ENCODE assay signal across 8 cellular contexts in the genomic region with DNA sequence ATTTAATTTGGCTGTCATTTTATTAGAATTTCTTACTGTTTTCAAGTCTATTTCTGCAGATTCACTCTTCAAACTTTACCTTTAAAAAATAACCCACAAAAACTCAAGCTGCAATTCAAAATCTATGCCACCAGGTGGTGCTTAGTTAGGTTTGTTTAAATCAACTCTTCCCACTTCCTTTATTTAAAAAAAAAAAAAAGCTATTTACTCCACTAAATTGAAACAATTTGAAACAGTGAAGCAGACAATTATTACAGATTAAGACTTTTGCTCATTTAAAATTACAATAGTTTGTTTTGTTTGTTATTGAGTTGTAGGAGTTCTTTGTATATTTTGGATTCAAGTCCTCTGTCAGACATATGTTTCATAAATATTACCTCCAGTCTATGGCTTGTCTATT.
DNase-seq lines count a peak whose midpoint lies in the region; TF ChIP-seq lines count a peak whose summit lies in the region.

No MANE protein-coding gene starts in this region.

- H3K4me1 ChIP-seq in parathyroid adenoma: no peaks in the 10 kb centered on the region

- peak; percentile 45 for DNase-seq in activated CD4-positive, alpha-beta T cell treated with anti-CD3 and anti-CD28 coated beads, Interleukin-2, amount 10 ng/mL, durations not matched to agents 7 days and 5 days
- no peak for DNase-seq in activated CD4-positive, alpha-beta T cell treated with anti-CD3 and anti-CD28 coated beads for 1 hour
- peak; percentile 51 for DNase-seq in NB4 (ENCODE audit: low read depth)
- peak; percentile 74 for DNase-seq in choroid plexus epithelial cell (ENCODE audit: low read depth)
- DNase-seq in stimulated activated CD8-positive, alpha-beta memory T cell treated with anti-CD3 and anti-CD28 coated beads, Interleukin-4, amount 100 ng/mL, for 48 hours: no peak
- no peak for DNase-seq in activated T-cell treated with anti-CD3 and anti-CD28 coated beads, Interleukin-2, amount 50 U/mL, for 1 hour
- DNase-seq in activated CD4-positive, alpha-beta memory T cell treated with anti-CD3 and anti-CD28 coated beads, Interleukin-2, amount 10 ng/mL, durations not matched to agents 7 days and 5 days: no peak

- H3K4me3 ChIP-seq in NB4 (ENCODE audit: low read depth, low read length): no peak overlapping the region
- H3K4me3 ChIP-seq in choroid plexus epithelial cell (ENCODE audit: low read depth, low read length): no peak overlapping the region
- no peak overlapping the region for H3K4me3 ChIP-seq in parathyroid adenoma (ENCODE audit: low read depth, low read length)

- no peak for TF ChIP-seq POLR2A in NB4 (IDR thresholded peaks at IDR 0.05; ENCODE audit: extremely low read depth, insufficient read length)

- no peak overlapping the region for H3K27ac ChIP-seq in parathyroid adenoma

- H3K9ac ChIP-seq in parathyroid adenoma: no peak overlapping the region

- no peak overlapping the region for H3K4me3 Mint-ChIP-seq in activated CD4-positive, alpha-beta T cell treated with anti-CD3 and anti-CD28 coated beads, Interleukin-2, amount 10 ng/mL, durations not matched to agents 7 days and 5 days
- H3K4me3 Mint-ChIP-seq in activated CD4-positive, alpha-beta memory T cell treated with anti-CD3 and anti-CD28 coated beads, Interleukin-2, amount 10 ng/mL, durations not matched to agents 7 days and 5 days: no peak overlapping the region

- H3K27ac Mint-ChIP-seq in activated CD4-positive, alpha-beta T cell treated with anti-CD3 and anti-CD28 coated beads, Interleukin-2, amount 10 ng/mL, durations not matched to agents 7 days and 5 days: no peak overlapping the region
- no peak overlapping the region for H3K27ac Mint-ChIP-seq in activated CD4-positive, alpha-beta memory T cell treated with anti-CD3 and anti-CD28 coated beads, Interleukin-2, amount 10 ng/mL, durations not matched to agents 7 days and 5 days

- H3K4me2 ChIP-seq in parathyroid adenoma (ENCODE audit: low read length): no peak overlapping the region

- no peaks in the 10 kb centered on the region for H3K9me3 ChIP-seq in parathyroid adenoma (ENCODE audit: control insufficient read depth, low read length)

- H3K27me3 Mint-ChIP-seq in activated CD4-positive, alpha-beta T cell treated with anti-CD3 and anti-CD28 coated beads, Interleukin-2, amount 10 ng/mL, durations not matched to agents 7 days and 5 days: peaks cover 10% of the 10 kb centered on the region
- H3K27me3 Mint-ChIP-seq in activated CD4-positive, alpha-beta memory T cell treated with anti-CD3 and anti-CD28 coated beads, Interleukin-2, amount 10 ng/mL, durations not matched to agents 7 days and 5 days: peaks cover 16% of the 10 kb centered on the region

- no peaks in the 10 kb centered on the region for H3K27me3 ChIP-seq in parathyroid adenoma (ENCODE audit: control insufficient read depth, insufficient read depth, low read length)

- H3K36me3 ChIP-seq in parathyroid adenoma (ENCODE audit: control insufficient read depth, insufficient read depth, low read length): no peaks in the 10 kb centered on the region

- no peak overlapping the region for H2AFZ ChIP-seq in parathyroid adenoma

- H3K79me2 ChIP-seq in parathyroid adenoma: no peaks in the 10 kb centered on the region

- TF ChIP-seq CTCF in NB4 (IDR thresholded peaks at IDR 0.05; ENCODE audit: low read depth, low read length): peak; percentile 51
- TF ChIP-seq CTCF in choroid plexus epithelial cell (conservative IDR thresholded peaks at IDR 0.05; ENCODE audit: low read depth, low read length): peak; percentile 57
- TF ChIP-seq CTCF in parathyroid adenoma (IDR thresholded peaks at IDR 0.05): peak; percentile 50

- H3K9me3 Mint-ChIP-seq in activated CD4-positive, alpha-beta T cell treated with anti-CD3 and anti-CD28 coated beads, Interleukin-2, amount 10 ng/mL, durations not matched to agents 7 days and 5 days: no peaks in the 10 kb centered on the region
- no peaks in the 10 kb centered on the region for H3K9me3 Mint-ChIP-seq in activated CD4-positive, alpha-beta memory T cell treated with anti-CD3 and anti-CD28 coated beads, Interleukin-2, amount 10 ng/mL, durations not matched to agents 7 days and 5 days

- no peaks in the 10 kb centered on the region for H3K36me3 Mint-ChIP-seq in activated CD4-positive, alpha-beta T cell treated with anti-CD3 and anti-CD28 coated beads, Interleukin-2, amount 10 ng/mL, durations not matched to agents 7 days and 5 days (ENCODE audit: low read depth)
- H3K36me3 Mint-ChIP-seq in activated CD4-positive, alpha-beta memory T cell treated with anti-CD3 and anti-CD28 coated beads, Interleukin-2, amount 10 ng/mL, durations not matched to agents 7 days and 5 days (ENCODE audit: low read depth): no peaks in the 10 kb centered on the region

- POLR2A ChIA-PET in activated CD4-positive, alpha-beta T cell treated with anti-CD3 and anti-CD28 coated beads, Interleukin-2, amount 10 ng/mL, durations not matched to agents 7 days and 5 days (lab: Charles Lee): no interaction called here
- POLR2A ChIA-PET in activated CD4-positive, alpha-beta memory T cell treated with anti-CD3 and anti-CD28 coated beads, Interleukin-2, amount 10 ng/mL, durations not matched to agents 7 days and 5 days (lab: Charles Lee): no interaction called here

- peaks cover 4% of the 10 kb centered on the region for H3K4me1 Mint-ChIP-seq in activated CD4-positive, alpha-beta T cell treated with anti-CD3 and anti-CD28 coated beads, Interleukin-2, amount 10 ng/mL, durations not matched to agents 7 days and 5 days
- peaks cover 2% of the 10 kb centered on the region for H3K4me1 Mint-ChIP-seq in activated CD4-positive, alpha-beta memory T cell treated with anti-CD3 and anti-CD28 coated beads, Interleukin-2, amount 10 ng/mL, durations not matched to agents 7 days and 5 days

- CTCF ChIA-PET in activated CD4-positive, alpha-beta T cell treated with anti-CD3 and anti-CD28 coated beads, Interleukin-2, amount 10 ng/mL, durations not matched to agents 7 days and 5 days (lab: Charles Lee): interaction anchor here (1.8 kb wide), 1 partner anchor 10 kb away, joined by 5 read pairs; no protein-coding TSS in a partner anchor
- CTCF ChIA-PET in activated CD4-positive, alpha-beta memory T cell treated with anti-CD3 and anti-CD28 coated beads, Interleukin-2, amount 10 ng/mL, durations not matched to agents 7 days and 5 days (lab: Charles Lee): interaction anchor here (0.6 to 2.5 kb wide), 6 partner anchors 9 to 1121 kb away, joined by 3 to 20 read pairs (median 4); no protein-coding TSS in a partner anchor

Comparison
In these comparisons a context has a peak if more than half of its experiments do, and no peak if none do; other contexts are left out.
1. DNase-seq: peak in activated CD4-positive, alpha-beta T cell treated with anti-CD3 and anti-CD28 coated beads, Interleukin-2, amount 10 ng/mL, durations not matched to agents 7 days and 5 days (single experiment), NB4 (single experiment) and choroid plexus epithelial cell (single experiment); none in activated CD4-positive, alpha-beta T cell treated with anti-CD3 and anti-CD28 coated beads for 1 hour (single experiment), stimulated activated CD8-positive, alpha-beta memory T cell treated with anti-CD3 and anti-CD28 coated beads, Interleukin-4, amount 100 ng/mL, for 48 hours (single experiment), activated T-cell treated with anti-CD3 and anti-CD28 coated beads, Interleukin-2, amount 50 U/mL, for 1 hour (single experiment) and activated CD4-positive, alpha-beta memory T cell treated with anti-CD3 and anti-CD28 coated beads, Interleukin-2, amount 10 ng/mL, durations not matched to agents 7 days and 5 days (single experiment).
2. Peak in every context shown above with its lines, with median percentiles within 50 percentile points of each other: CTCF ChIP-seq.